In the genomic region with DNA sequence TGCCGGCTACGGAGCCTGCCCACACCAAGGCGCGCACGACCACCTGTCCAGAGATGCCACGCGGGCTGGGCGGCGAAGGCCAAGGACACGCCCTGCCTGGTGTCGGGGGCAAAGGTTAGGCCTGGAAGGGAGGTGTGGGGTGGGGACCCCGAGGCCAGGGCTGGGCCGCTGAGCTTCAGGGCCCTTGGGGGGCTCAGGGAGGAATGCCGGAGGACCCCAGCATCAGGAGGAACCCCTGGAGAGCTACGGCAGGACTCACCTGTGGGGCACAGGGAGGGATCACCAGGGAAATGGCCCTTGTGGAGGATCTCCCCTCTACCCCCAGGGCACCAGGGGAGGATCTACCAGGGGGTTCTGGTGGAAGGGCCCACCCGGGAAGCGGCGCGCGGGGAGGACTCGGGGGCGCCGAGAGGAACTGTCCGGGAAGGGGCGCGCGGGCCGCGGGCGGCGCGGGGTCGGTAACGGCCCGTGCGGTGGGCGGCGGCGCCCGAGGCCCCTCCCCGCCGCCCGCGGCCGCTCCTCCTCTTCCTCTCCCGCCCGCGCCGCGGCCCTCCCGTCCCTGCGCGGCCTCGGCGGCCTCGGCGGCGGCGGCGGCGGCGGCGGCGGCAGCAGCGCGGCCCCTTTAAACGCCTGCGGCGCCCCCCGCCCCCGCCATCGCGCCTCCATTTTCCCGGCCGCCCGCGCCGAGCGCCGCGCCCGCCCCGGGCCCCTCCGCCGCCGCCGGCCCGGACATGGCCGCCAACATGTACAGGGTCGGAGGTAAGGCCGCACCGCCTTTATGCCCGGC, we compare ENCODE assay signal across 8 cellular contexts. TPM values are rescaled to one million over a fixed set of nuclear protein-coding genes. Genes with fewer than 3 reads are reported as not detected.
DNase-seq lines count a peak whose midpoint lies in the region; ATAC-seq, FAIRE-seq and TF ChIP-seq lines count a peak whose summit lies in the region.

MTA1 (plus strand) TSS at position 523 of the 787 bp plus-strand sequence; CDS start at position 732, 209 bp downstream.

- peak within 1 kb of the TSS; percentile 90 for H3K27ac Mint-ChIP-seq in endodermal cell

- H3K4me1 ChIP-seq in BE2C (peaks cover 16% of the 10 kb centered on the region), endodermal cell (ENCODE audit: control insufficient read depth, insufficient read depth, low read length) (peaks cover 4% of the 10 kb centered on the region), mononuclear cell (ENCODE audit: insufficient read depth, low read length) (peaks cover 39% of the 10 kb centered on the region), stomach smooth muscle (ENCODE audit: control insufficient read depth, insufficient read depth, low read length) (peaks cover 41% of the 10 kb centered on the region)

- peak; percentile 64 for DNase-seq in BE2C
- peak; percentile 90 for DNase-seq in GM19239 (ENCODE audit: insufficient read length, low spot score)
- DNase-seq in NCI-H1105 (lab: John Stamatoyannopoulos, UW), result peak; percentile 38
- DNase-seq in activated CD4-positive, alpha-beta T cell treated with anti-CD3 and anti-CD28 coated beads, Interleukin-2, amount 50 U/mL, for 48 hours, result peak; percentile 42 to 53
- no peak for DNase-seq in endodermal cell

- peaks cover 8% of the 10 kb centered on the region for H3K4me1 Mint-ChIP-seq in endodermal cell

- peak within 1 kb of the TSS; percentile 85 for H3K4me3 Mint-ChIP-seq in endodermal cell

- H3K27me3 Mint-ChIP-seq in endodermal cell (ENCODE audit: insufficient read depth), result peaks cover 11% of the 10 kb centered on the region

- peak within 1 kb of the TSS; percentile 90 for H3K4me3 ChIP-seq in BE2C (ENCODE audit: low read depth, low read length)
- H3K4me3 ChIP-seq in endodermal cell (ENCODE audit: low read length), result peak within 1 kb of the TSS; percentile 88
- H3K4me3 ChIP-seq in mononuclear cell (ENCODE audit: low read length), result peak within 1 kb of the TSS; percentile 41
- peak within 1 kb of the TSS; percentile 80 to 81 for H3K4me3 ChIP-seq in stomach smooth muscle (ENCODE audit: low read length in 2 of 2)

- no peak for TF ChIP-seq CTCF in BE2C (IDR thresholded peaks at IDR 0.05; ENCODE audit: low read depth, low read length)
- no peak for TF ChIP-seq CTCF in endodermal cell (conservative IDR thresholded peaks at IDR 0.05)

- no peaks in the 10 kb centered on the region for H3K9me3 ChIP-seq in BE2C
- no peaks in the 10 kb centered on the region for H3K9me3 ChIP-seq in endodermal cell (ENCODE audit: control insufficient read depth, low read length)
- no peaks in the 10 kb centered on the region for H3K9me3 ChIP-seq in mononuclear cell (ENCODE audit: low read depth, low read length)
- H3K9me3 ChIP-seq in stomach smooth muscle (ENCODE audit: control insufficient read depth in 2 of 2, low read length in 2 of 2), result no peaks in the 10 kb centered on the region

- FAIRE-seq in GM19239 (lab: Jason Lieb, UNC), result no peak

- H3K36me3 ChIP-seq in BE2C, result peaks cover 16% of the 10 kb centered on the region
- peaks cover 19% of the 10 kb centered on the region for H3K36me3 ChIP-seq in endodermal cell (ENCODE audit: control insufficient read depth, insufficient read depth, low read length)
- no peaks in the 10 kb centered on the region for H3K36me3 ChIP-seq in stomach smooth muscle (ENCODE audit: control insufficient read depth in 2 of 2, insufficient read depth in 2 of 2, low read length in 2 of 2)

- H3K27me3 ChIP-seq in BE2C (no peaks in the 10 kb centered on the region), endodermal cell (ENCODE audit: control insufficient read depth, insufficient read depth, low read length, poor library complexity, severe bottlenecking) (peaks cover 2% of the 10 kb centered on the region), mononuclear cell (ENCODE audit: insufficient read depth, low read length) (no peaks in the 10 kb centered on the region), stomach smooth muscle (ENCODE audit: control insufficient read depth in 1 of 2, insufficient read depth in 2 of 2, low read length in 2 of 2) (no peaks in the 10 kb centered on the region)

- no peaks in the 10 kb centered on the region for H3K9me3 Mint-ChIP-seq in endodermal cell

- peaks cover 15% of the 10 kb centered on the region for H3K36me3 Mint-ChIP-seq in endodermal cell (ENCODE audit: low read depth)

- peak within 1 kb of the TSS; percentile 76 for H3K9ac ChIP-seq in endodermal cell (ENCODE audit: extremely low read depth, low read length, poor library complexity, severe bottlenecking)
- H3K9ac ChIP-seq in stomach smooth muscle (ENCODE audit: low read length in 2 of 2), result peak within 1 kb of the TSS; percentile 90 to 91

- ATAC-seq in GM21360 (IDR thresholded peaks at IDR 0.05; ENCODE audit: unreplicated experiment), result no peak

- 6 to 7% methylated on average over 8 to 93 of the region's 93 CpGs for WGBS in endodermal cell (ENCODE audit: insufficient coverage in 1 of 2, insufficient read length in 1 of 2), 2 experiments

- H3K27ac ChIP-seq in endodermal cell (ENCODE audit: low read depth, low read length) (no peak within 1 kb of the TSS), stomach smooth muscle (ENCODE audit: low read length) (peak within 1 kb of the TSS; percentile 46)

RNA-seq across cellular contexts. Expression of gene MTA1, which starts in this region (rescaled TPM):
- 121 TPM for polyA plus RNA-seq in BE2C (2012; ENCODE audit: insufficient read depth, insufficient read length, low read depth)
- total RNA-seq in endodermal cell (100 to 1,000 TPM; 245 to 246 TPM), mononuclear cell (33.9 TPM)
- 182 TPM for polyA plus RNA-seq in endodermal cell (2013, experiment 1 of 2)
- 153 TPM for polyA plus RNA-seq in endodermal cell (2013, experiment 2 of 2)
